Comparison of ENCODE assay signal across 8 cellular contexts in genomic region chr17:76556759-76557367, GRCh38.
DNase-seq lines count a peak whose midpoint lies in the region; ATAC-seq and TF ChIP-seq lines count a peak whose summit lies in the region.

No MANE protein-coding gene starts in this region.

- TF ChIP-seq CTCF in GM20000 (IDR thresholded peaks at IDR 0.05; ENCODE audit: extremely low read depth, missing control alignments) = no peak

- peak; percentile 72 for DNase-seq in NCI-H2171 treated with DMSO at 0.1 percent for 48 hours (lab: John Stamatoyannopoulos, UW)
- no peak for DNase-seq in NCI-H2171 (lab: John Stamatoyannopoulos, UW)
- DNase-seq in T follicular helper cell (ENCODE audit: low read depth) = peak; percentile 30
- DNase-seq in effector CD4-positive, alpha-beta T cell = peak; percentile 28
- DNase-seq in GM20000 (ENCODE audit: low spot score) = no peak
- no peak for DNase-seq in medulla oblongata (ENCODE audit: extremely low spot score)

- ATAC-seq in HG03097 (IDR thresholded peaks at IDR 0.05; ENCODE audit: low FRiP score, unreplicated experiment) = peak; percentile 28

- H3K36me3 ChIP-seq in mucosa of stomach (ENCODE audit: control insufficient read depth, insufficient read depth, low read length) = no peaks in the 10 kb centered on the region

- no peaks in the 10 kb centered on the region for H3K27me3 ChIP-seq in mucosa of stomach (ENCODE audit: control insufficient read depth, insufficient read depth, low read length)

- peak overlapping the region; percentile 92 for H3K4me3 ChIP-seq in mucosa of stomach (ENCODE audit: low read length)

- peaks cover 23% of the 10 kb centered on the region for H3K4me1 ChIP-seq in mucosa of stomach (ENCODE audit: control insufficient read depth, insufficient read depth, low read length)

- H3K9me3 ChIP-seq in mucosa of stomach (ENCODE audit: control insufficient read depth, low read length) = no peaks in the 10 kb centered on the region

- peak overlapping the region; percentile 88 for H3K9ac ChIP-seq in mucosa of stomach (ENCODE audit: low read length)

Comparison
In these comparisons a context has a peak if more than half of its experiments do, and no peak if none do; other contexts are left out.
1. DNase-seq: peak in NCI-H2171 treated with DMSO at 0.1 percent for 48 hours (single experiment), T follicular helper cell (single experiment) and effector CD4-positive, alpha-beta T cell (single experiment); none in NCI-H2171 (single experiment), GM20000 (single experiment) and medulla oblongata (single experiment).